9 cellular contexts compared by ENCODE assay signal in the genomic region with DNA sequence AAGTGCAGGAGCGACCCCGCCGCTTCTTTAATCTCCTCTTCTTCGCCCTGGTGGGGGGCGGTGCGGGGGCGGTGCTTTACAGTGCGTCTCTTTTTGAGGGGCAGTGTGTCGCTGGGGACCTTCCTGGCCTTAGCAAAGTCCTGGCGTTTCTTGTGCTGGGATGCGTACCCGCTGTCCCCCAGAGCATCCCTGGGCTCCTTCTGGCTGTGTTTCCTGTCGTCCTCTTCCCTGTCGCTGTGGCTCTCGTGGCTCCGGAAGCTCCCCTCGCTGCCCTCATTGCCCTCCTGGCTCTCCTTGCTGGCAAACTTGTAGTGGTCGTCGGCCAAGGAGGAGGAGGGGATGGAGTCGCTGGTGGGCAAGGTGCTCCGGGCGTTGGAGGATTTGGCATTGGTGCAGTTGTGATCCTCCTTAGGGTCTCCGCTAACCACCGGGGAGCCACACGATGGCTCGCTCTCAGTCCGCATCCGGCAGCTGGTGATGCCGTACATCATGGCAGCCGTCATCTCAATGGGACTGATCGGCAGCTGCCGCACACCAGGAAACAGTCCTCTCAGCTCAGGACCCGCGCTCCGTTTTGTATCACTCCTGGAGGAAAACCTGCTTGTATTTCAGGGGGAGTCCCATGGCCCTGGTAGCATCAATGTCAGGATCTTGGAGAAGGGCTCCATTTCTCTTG. TPM values are rescaled to one million over a fixed set of nuclear protein-coding genes. Genes with fewer than 3 reads are reported as not detected.
DNase-seq lines count a peak whose midpoint lies in the region; ATAC-seq, FAIRE-seq and TF ChIP-seq lines count a peak whose summit lies in the region.
"Had no signal": no experiment of that assay in that cellular context is flagged by ENCODE, and none has a peak within 500 bp of the region (broad histone marks: within the 10 kb centered on the region; RNA-seq: fewer than 3 reads in every experiment).

No MANE protein-coding gene starts in this region.

- intact Hi-C loops in natural killer cell (cut with micrococcal nuclease), result no loop called here

- H3K9me3 ChIP-seq in MG63 (no peaks in the 10 kb centered on the region), right atrium auricular region (no peaks in the 10 kb centered on the region), small intestine (ENCODE audit: control insufficient read depth, low read depth) (no peaks in the 10 kb centered on the region)

- no peak overlapping the region for H3K27ac ChIP-seq in right atrium auricular region
- no peak overlapping the region for H3K27ac ChIP-seq in small intestine (ENCODE audit: low read depth in 1 of 2, low read length in 1 of 2)

- peak in 1 of 3 donors; percentile 76 for ATAC-seq in natural killer cell
- ATAC-seq in HG02763 (IDR thresholded peaks at IDR 0.05; ENCODE audit: unreplicated experiment), result no peak
- ATAC-seq: right cardiac atrium had no signal

- H3K27me3 ChIP-seq in MG63 (no peaks in the 10 kb centered on the region; the same call in 1 of the 2 replicates), right atrium auricular region (no peaks in the 10 kb centered on the region), small intestine (ENCODE audit: control insufficient read depth in 2 of 2, insufficient read depth in 2 of 2, low read length in 2 of 2) (peaks cover 0 to 4% of the 10 kb centered on the region in 2 donors)

- 17 to 43% (median 43%) methylated on average over 28 to 35 of the region's 35 CpGs for WGBS in small intestine, 3 donors

- no peak for FAIRE-seq in small intestine (lab: Jason Lieb, UNC)

- H3K36me3 ChIP-seq in MG63, result no peaks in the 10 kb centered on the region
- no peaks in the 10 kb centered on the region for H3K36me3 ChIP-seq in right atrium auricular region
- no peaks in the 10 kb centered on the region for H3K36me3 ChIP-seq in small intestine (ENCODE audit: control insufficient read depth in 2 of 2, insufficient read depth in 2 of 2, low read length in 2 of 2)

- H3K4me1 ChIP-seq in right atrium auricular region (no peaks in the 10 kb centered on the region), small intestine (ENCODE audit: control insufficient read depth in 2 of 2, insufficient read depth in 1 of 2, low read depth in 1 of 2, low read length in 1 of 2) (no peaks in the 10 kb centered on the region)

- DNase-seq in ELF-1 (ENCODE audit: low read depth, low spot score), result peak; percentile 46
- no peak for DNase-seq in MG63
- DNase-seq in natural killer cell, result no peak
- DNase-seq in MV-4-11 (lab: John Stamatoyannopoulos, UW), result no peak
- DNase-seq in right atrium auricular region (ENCODE audit: low spot score), result no peak
- no peak for DNase-seq in small intestine
- DNase-seq: right cardiac atrium had no signal

- H3K9me3 Mint-ChIP-seq in activated naive CD4-positive, alpha-beta T cell treated with anti-CD3 and anti-CD28 coated beads, Interleukin-2, amount 50 U/mL, for 24 hours, result no peaks in the 10 kb centered on the region
- H3K9me3 Mint-ChIP-seq in natural killer cell, result no peaks in the 10 kb centered on the region

- peaks cover 1% of the 10 kb centered on the region for H3K27me3 Mint-ChIP-seq in activated naive CD4-positive, alpha-beta T cell treated with anti-CD3 and anti-CD28 coated beads, Interleukin-2, amount 50 U/mL, for 24 hours
- H3K27me3 Mint-ChIP-seq in natural killer cell (ENCODE audit: low read depth in 2 of 2), result peaks cover 10 to 48% of the 10 kb centered on the region in 2 donors

- no peaks in the 10 kb centered on the region for H3K4me1 Mint-ChIP-seq in activated naive CD4-positive, alpha-beta T cell treated with anti-CD3 and anti-CD28 coated beads, Interleukin-2, amount 50 U/mL, for 24 hours
- peaks cover 0 to 5% of the 10 kb centered on the region in 2 donors for H3K4me1 Mint-ChIP-seq in natural killer cell

- TF ChIP-seq CTCF in natural killer cell (IDR thresholded peaks at IDR 0.05) (no peak), right atrium auricular region (IDR thresholded peaks at IDR 0.05) (no peak)

- H3K4me3 ChIP-seq in MG63 (peak overlapping the region; percentile 27), right atrium auricular region (peak overlapping the region in 1 of 2 donors; percentile 27), small intestine (ENCODE audit: low read depth in 1 of 2, low read length in 2 of 2) (no peak overlapping the region)

- no peak overlapping the region for H3K27ac Mint-ChIP-seq in activated naive CD4-positive, alpha-beta T cell treated with anti-CD3 and anti-CD28 coated beads, Interleukin-2, amount 50 U/mL, for 24 hours
- peak overlapping the region in 1 of 2 donors; percentile 45 for H3K27ac Mint-ChIP-seq in natural killer cell

- H3K36me3 Mint-ChIP-seq in activated naive CD4-positive, alpha-beta T cell treated with anti-CD3 and anti-CD28 coated beads, Interleukin-2, amount 50 U/mL, for 24 hours, result no peaks in the 10 kb centered on the region
- no peaks in the 10 kb centered on the region for H3K36me3 Mint-ChIP-seq in natural killer cell

- H3K4me3 Mint-ChIP-seq in activated naive CD4-positive, alpha-beta T cell treated with anti-CD3 and anti-CD28 coated beads, Interleukin-2, amount 50 U/mL, for 24 hours, result peak overlapping the region; percentile 85
- peak overlapping the region; percentile 93 for H3K4me3 Mint-ChIP-seq in natural killer cell

RNA-seq across cellular contexts. Expression of a gene that starts 30.4 kb away (rescaled TPM):
- not detected in 2 replicates for total RNA-seq in MG63 (2014; rRNA removed; shearing (Covaris generic); ENCODE audit: low replicate concordance)
- total RNA-seq in natural killer cell, result not detected
- total RNA-seq in right atrium auricular region, result 1 to 10 TPM in 1 of 2 donors, not detected in 1; 1.5 TPM
- polyA plus RNA-seq in small intestine, result under 1 TPM in 1 of 3 donors, not detected in 2; 0.78 TPM

RNA-seq across cellular contexts. Expression of a gene that starts 52.4 kb away (rescaled TPM):
- 2.9 and 6.6 TPM in 2 replicates for total RNA-seq in MG63 (2014; rRNA removed; shearing (Covaris generic); ENCODE audit: low replicate concordance)
- total RNA-seq in natural killer cell, result 10 to 100 TPM in 2 of 3 donors, 1 to 10 TPM in 1; 9.0 to 13.3 (median 13.1) TPM
- total RNA-seq in right atrium auricular region, result 1 to 10 TPM; 7.5 to 7.9 TPM
- polyA plus RNA-seq in small intestine, result 1 to 10 TPM; 6.5 to 9.8 (median 6.7) TPM
